1 cellular context compared by ENCODE assay signal in genomic region chr20:967796-968742, GRCh38.
TF ChIP-seq lines count a peak whose summit lies in the region.

No MANE protein-coding gene starts in this region.

TF ChIP-seq in HepG2, 621 proteins besides CTCF, POLR2A, EP300 and RAD21 (continued from another document):
- TF ChIP-seq ZFP91 (CRISPR knock-in tag; IDR thresholded peaks at IDR 0.05; ENCODE audit: borderline replicate concordance): peak; percentile 98
- TF ChIP-seq, protein P1, sequence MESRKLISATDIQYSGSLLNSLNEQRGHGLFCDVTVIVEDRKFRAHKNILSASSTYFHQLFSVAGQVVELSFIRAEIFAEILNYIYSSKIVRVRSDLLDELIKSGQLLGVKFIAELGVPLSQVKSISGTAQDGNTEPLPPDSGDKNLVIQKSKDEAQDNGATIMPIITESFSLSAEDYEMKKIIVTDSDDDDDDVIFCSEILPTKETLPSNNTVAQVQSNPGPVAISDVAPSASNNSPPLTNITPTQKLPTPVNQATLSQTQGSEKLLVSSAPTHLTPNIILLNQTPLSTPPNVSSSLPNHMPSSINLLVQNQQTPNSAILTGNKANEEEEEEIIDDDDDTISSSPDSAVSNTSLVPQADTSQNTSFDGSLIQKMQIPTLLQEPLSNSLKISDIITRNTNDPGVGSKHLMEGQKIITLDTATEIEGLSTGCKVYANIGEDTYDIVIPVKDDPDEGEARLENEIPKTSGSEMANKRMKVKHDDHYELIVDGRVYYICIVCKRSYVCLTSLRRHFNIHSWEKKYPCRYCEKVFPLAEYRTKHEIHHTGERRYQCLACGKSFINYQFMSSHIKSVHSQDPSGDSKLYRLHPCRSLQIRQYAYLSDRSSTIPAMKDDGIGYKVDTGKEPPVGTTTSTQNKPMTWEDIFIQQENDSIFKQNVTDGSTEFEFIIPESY (CRISPR knock-in tag; IDR thresholded peaks at IDR 0.05): no peak
- TF ChIP-seq, protein P2, sequence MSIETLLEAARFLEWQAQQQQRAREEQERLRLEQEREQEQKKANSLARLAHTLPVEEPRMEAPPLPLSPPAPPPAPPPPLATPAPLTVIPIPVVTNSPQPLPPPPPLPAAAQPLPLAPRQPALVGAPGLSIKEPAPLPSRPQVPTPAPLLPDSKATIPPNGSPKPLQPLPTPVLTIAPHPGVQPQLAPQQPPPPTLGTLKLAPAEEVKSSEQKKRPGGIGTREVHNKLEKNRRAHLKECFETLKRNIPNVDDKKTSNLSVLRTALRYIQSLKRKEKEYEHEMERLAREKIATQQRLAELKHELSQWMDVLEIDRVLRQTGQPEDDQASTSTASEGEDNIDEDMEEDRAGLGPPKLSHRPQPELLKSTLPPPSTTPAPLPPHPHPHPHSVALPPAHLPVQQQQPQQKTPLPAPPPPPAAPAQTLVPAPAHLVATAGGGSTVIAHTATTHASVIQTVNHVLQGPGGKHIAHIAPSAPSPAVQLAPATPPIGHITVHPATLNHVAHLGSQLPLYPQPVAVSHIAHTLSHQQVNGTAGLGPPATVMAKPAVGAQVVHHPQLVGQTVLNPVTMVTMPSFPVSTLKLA (IDR thresholded peaks at IDR 0.05): 0 out of 2 replicates have a peak, but pooled peaks have one; percentile 35
- TF ChIP-seq, protein P3, sequence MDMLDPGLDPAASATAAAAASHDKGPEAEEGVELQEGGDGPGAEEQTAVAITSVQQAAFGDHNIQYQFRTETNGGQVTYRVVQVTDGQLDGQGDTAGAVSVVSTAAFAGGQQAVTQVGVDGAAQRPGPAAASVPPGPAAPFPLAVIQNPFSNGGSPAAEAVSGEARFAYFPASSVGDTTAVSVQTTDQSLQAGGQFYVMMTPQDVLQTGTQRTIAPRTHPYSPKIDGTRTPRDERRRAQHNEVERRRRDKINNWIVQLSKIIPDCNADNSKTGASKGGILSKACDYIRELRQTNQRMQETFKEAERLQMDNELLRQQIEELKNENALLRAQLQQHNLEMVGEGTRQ (IDR thresholded peaks at IDR 0.05; ENCODE audit: low read depth, low read length): peak; percentile 93
- TF ChIP-seq, protein P3 (CRISPR knock-in tag; IDR thresholded peaks at IDR 0.05; ENCODE audit: borderline replicate concordance): peak; percentile 85; the same call in 1 of the 2 replicates
- peak; percentile 88 for TF ChIP-seq RAD51 (IDR thresholded peaks at IDR 0.05; ENCODE audit: borderline replicate concordance)
